Comparison of ENCODE assay signal across 21 cellular contexts in the genomic region with DNA sequence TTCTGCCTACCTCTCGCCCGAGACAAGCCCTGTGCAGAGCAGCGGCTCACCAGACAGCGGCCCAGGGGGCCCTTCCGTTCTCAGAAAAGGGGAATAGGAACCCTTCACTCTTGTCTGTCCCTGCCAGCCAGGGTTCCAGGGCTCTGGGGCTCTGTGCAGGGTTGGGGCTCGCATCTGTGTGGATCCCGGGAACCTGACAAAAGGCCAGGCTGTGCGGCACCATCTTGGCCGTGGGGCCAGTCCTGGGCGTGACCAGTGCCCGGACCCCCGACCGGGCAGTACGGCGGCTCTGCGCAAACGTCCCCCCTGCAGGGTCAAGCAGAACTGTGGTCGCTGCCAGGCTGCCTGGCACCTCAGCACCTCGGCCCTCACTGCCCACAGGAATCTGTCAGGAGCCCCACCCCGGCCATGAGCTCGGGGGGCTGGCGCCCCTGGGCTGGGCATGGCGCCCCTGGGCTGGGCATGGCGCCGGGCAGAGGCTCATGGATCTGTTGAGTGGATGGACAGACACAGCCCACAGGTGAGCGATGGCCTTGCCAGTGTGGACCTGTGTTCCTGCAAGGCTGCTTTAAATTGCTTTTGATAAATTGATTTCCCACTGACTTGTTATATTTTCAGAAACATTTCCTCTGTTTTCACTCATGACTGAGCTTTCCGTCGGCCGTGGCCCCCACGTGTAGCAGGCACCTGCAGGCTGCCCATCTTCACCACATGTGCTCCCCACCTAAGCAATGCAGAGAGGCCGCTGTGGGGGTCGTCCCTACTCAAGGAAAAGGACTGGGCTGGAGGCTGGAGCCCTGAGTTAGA.
"Had no signal": no experiment of that assay in that cellular context is flagged by ENCODE, and none has a peak within 500 bp of the region (broad histone marks: within the 10 kb centered on the region; RNA-seq: fewer than 3 reads in every experiment).

No MANE protein-coding gene starts in this region.

- H3K4me3 ChIP-seq: body of pancreas, cardiac muscle cell, pancreas, tibial nerve, uterus had no signal

- H3K27me3 Mint-ChIP-seq: activated CD4-positive, alpha-beta memory T cell treated with anti-CD3 and anti-CD28 coated beads, Interleukin-2, amount 10 ng/mL, durations not matched to agents 7 days and 5 days; natural killer cell treated with Interleukin-12 subunit alpha and Interleukin-12 subunit beta and Interleukin-15 and Interleukin-18, amount 100 ng/mL, for 72 hours had no signal

- H3K27me3 ChIP-seq: cardiac muscle cell, pancreas, tibial nerve, uterus had no signal

- H3K4me3 Mint-ChIP-seq: activated CD4-positive, alpha-beta memory T cell treated with anti-CD3 and anti-CD28 coated beads, Interleukin-2, amount 10 ng/mL, durations not matched to agents 7 days and 5 days; activated naive CD8-positive, alpha-beta T cell treated with anti-CD3 and anti-CD28 coated beads, Interleukin-2, amount 50 U/mL, for 24 hours; activated T-helper 1 cell treated with anti-CD3 and anti-CD28 coated beads, Interleukin-12 subunit alpha, Interleukin-12 subunit beta, Interleukin-2, Interleukin-4 antibody, amounts not matched to agents 30 ng/mL and 10 ng/mL and 1 ng/mL, durations not matched to agents 14 hours and 24 hours and 36 hours; dendritic cell treated with granulocyte-macrophage colony-stimulating factor and Interleukin-4, amounts not matched to agents 40 ng/mL and 50 ng/mL, for 4 days; natural killer cell treated with Interleukin-12 subunit alpha and Interleukin-12 subunit beta and Interleukin-15 and Interleukin-18, amount 100 ng/mL, for 72 hours; stimulated activated effector memory CD8-positive, alpha-beta T cell treated with anti-CD3 and anti-CD28 coated beads, Interleukin-12 subunit alpha, Interleukin-12 subunit beta, amount 100 ng/mL, for 72 hours; stimulated activated naive CD8-positive, alpha-beta T cell treated with anti-CD3 and anti-CD28 coated beads, Interleukin-15, amount 100 ng/mL, for 72 hours; T-helper 1 cell treated with Interleukin-12 subunit alpha and Interleukin-12 subunit beta and Interleukin-4 antibody, amounts not matched to agents 30 μg/mL and 1 μg/mL, for 36 hours had no signal

- H3K9me3 Mint-ChIP-seq: activated CD4-positive, alpha-beta memory T cell treated with anti-CD3 and anti-CD28 coated beads, Interleukin-2, amount 10 ng/mL, durations not matched to agents 7 days and 5 days; activated naive CD8-positive, alpha-beta T cell treated with anti-CD3 and anti-CD28 coated beads, Interleukin-2, amount 50 U/mL, for 24 hours; activated T-helper 1 cell treated with anti-CD3 and anti-CD28 coated beads, Interleukin-12 subunit alpha, Interleukin-12 subunit beta, Interleukin-2, Interleukin-4 antibody, amounts not matched to agents 30 ng/mL and 10 ng/mL and 1 ng/mL, durations not matched to agents 14 hours and 24 hours and 36 hours; dendritic cell treated with granulocyte-macrophage colony-stimulating factor and Interleukin-4, amounts not matched to agents 40 ng/mL and 50 ng/mL, for 4 days; natural killer cell treated with Interleukin-12 subunit alpha and Interleukin-12 subunit beta and Interleukin-15 and Interleukin-18, amount 100 ng/mL, for 72 hours; stimulated activated effector memory CD8-positive, alpha-beta T cell treated with anti-CD3 and anti-CD28 coated beads, Interleukin-12 subunit alpha, Interleukin-12 subunit beta, amount 100 ng/mL, for 72 hours; stimulated activated naive CD8-positive, alpha-beta T cell treated with anti-CD3 and anti-CD28 coated beads, Interleukin-15, amount 100 ng/mL, for 72 hours; T-helper 1 cell treated with Interleukin-12 subunit alpha and Interleukin-12 subunit beta and Interleukin-4 antibody, amounts not matched to agents 30 μg/mL and 1 μg/mL, for 36 hours had no signal

- ATAC-seq: activated naive CD8-positive, alpha-beta T cell treated with anti-CD3 and anti-CD28 coated beads, Interleukin-2, amount 50 U/mL, for 24 hours; body of pancreas; left lobe of liver; pancreas; stimulated activated effector memory CD8-positive, alpha-beta T cell treated with anti-CD3 and anti-CD28 coated beads, Interleukin-12 subunit alpha, Interleukin-12 subunit beta, amount 100 ng/mL, for 72 hours; stimulated activated naive CD8-positive, alpha-beta T cell treated with anti-CD3 and anti-CD28 coated beads, Interleukin-15, amount 100 ng/mL, for 72 hours had no signal

- H3K27ac ChIP-seq: body of pancreas, cardiac muscle cell, pancreas, tibial nerve, uterus had no signal

- H3K27ac Mint-ChIP-seq: activated CD4-positive, alpha-beta memory T cell treated with anti-CD3 and anti-CD28 coated beads, Interleukin-2, amount 10 ng/mL, durations not matched to agents 7 days and 5 days; activated naive CD8-positive, alpha-beta T cell treated with anti-CD3 and anti-CD28 coated beads, Interleukin-2, amount 50 U/mL, for 24 hours; activated T-helper 1 cell treated with anti-CD3 and anti-CD28 coated beads, Interleukin-12 subunit alpha, Interleukin-12 subunit beta, Interleukin-2, Interleukin-4 antibody, amounts not matched to agents 30 ng/mL and 10 ng/mL and 1 ng/mL, durations not matched to agents 14 hours and 24 hours and 36 hours; dendritic cell treated with granulocyte-macrophage colony-stimulating factor and Interleukin-4, amounts not matched to agents 40 ng/mL and 50 ng/mL, for 4 days; natural killer cell treated with Interleukin-12 subunit alpha and Interleukin-12 subunit beta and Interleukin-15 and Interleukin-18, amount 100 ng/mL, for 72 hours; stimulated activated effector memory CD8-positive, alpha-beta T cell treated with anti-CD3 and anti-CD28 coated beads, Interleukin-12 subunit alpha, Interleukin-12 subunit beta, amount 100 ng/mL, for 72 hours; stimulated activated naive CD8-positive, alpha-beta T cell treated with anti-CD3 and anti-CD28 coated beads, Interleukin-15, amount 100 ng/mL, for 72 hours; T-helper 1 cell treated with Interleukin-12 subunit alpha and Interleukin-12 subunit beta and Interleukin-4 antibody, amounts not matched to agents 30 μg/mL and 1 μg/mL, for 36 hours had no signal

- H3K36me3 Mint-ChIP-seq: natural killer cell treated with Interleukin-12 subunit alpha and Interleukin-12 subunit beta and Interleukin-15 and Interleukin-18, amount 100 ng/mL, for 72 hours; stimulated activated effector memory CD8-positive, alpha-beta T cell treated with anti-CD3 and anti-CD28 coated beads, Interleukin-12 subunit alpha, Interleukin-12 subunit beta, amount 100 ng/mL, for 72 hours had no signal

- H3K4me1 ChIP-seq: body of pancreas, pancreas, uterus had no signal

- DNase-seq: activated CD4-positive, alpha-beta memory T cell treated with anti-CD3 and anti-CD28 coated beads, Interleukin-2, amount 10 ng/mL, durations not matched to agents 7 days and 5 days; activated CD4-positive, alpha-beta T cell treated with anti-CD3 and anti-CD28 coated beads for 4 hours; activated CD4-positive, CD25-positive, alpha-beta regulatory T cell; activated gamma-delta T cell; activated naive CD4-positive, alpha-beta T cell treated with anti-CD3 and anti-CD28 coated beads, Interleukin-2, amount 50 U/mL, for 16 hours; activated naive CD8-positive, alpha-beta T cell treated with anti-CD3 and anti-CD28 coated beads, Interleukin-2, amount 50 U/mL, for 24 hours; body of pancreas; effector CD4-positive, alpha-beta T cell; mammary epithelial cell; midbrain; stimulated activated naive CD8-positive, alpha-beta T cell treated with anti-CD3 and anti-CD28 coated beads, Interleukin-15, amount 100 ng/mL, for 72 hours had no signal

- H3K4me1 Mint-ChIP-seq: activated CD4-positive, alpha-beta memory T cell treated with anti-CD3 and anti-CD28 coated beads, Interleukin-2, amount 10 ng/mL, durations not matched to agents 7 days and 5 days; activated naive CD8-positive, alpha-beta T cell treated with anti-CD3 and anti-CD28 coated beads, Interleukin-2, amount 50 U/mL, for 24 hours; stimulated activated effector memory CD8-positive, alpha-beta T cell treated with anti-CD3 and anti-CD28 coated beads, Interleukin-12 subunit alpha, Interleukin-12 subunit beta, amount 100 ng/mL, for 72 hours; stimulated activated naive CD8-positive, alpha-beta T cell treated with anti-CD3 and anti-CD28 coated beads, Interleukin-15, amount 100 ng/mL, for 72 hours had no signal
